8 cellular contexts compared by ENCODE assay signal in genomic region chr5:76715484-76715733, GRCh38. TPM values are rescaled to one million over a fixed set of nuclear protein-coding genes. Genes with fewer than 3 reads are reported as not detected.
DNase-seq lines count a peak whose midpoint lies in the region; ATAC-seq and TF ChIP-seq lines count a peak whose summit lies in the region.

No MANE protein-coding gene starts in this region.

- H3K9me3 Mint-ChIP-seq in GM23338 = no peaks in the 10 kb centered on the region
- H3K9me3 Mint-ChIP-seq in stimulated activated memory B cell treated with anti-CD40 and anti-IgM and Interleukin-4, amounts not matched to agents 10 μg/mL and 1 μg/mL and 100 μg/mL, for 72 hours = peaks cover 3% of the 10 kb centered on the region

- H3K4me1 Mint-ChIP-seq in GM23338 (peaks cover 16% of the 10 kb centered on the region), T-helper 17 cell (peaks cover 19% of the 10 kb centered on the region)
- peaks cover 36% of the 10 kb centered on the region for H3K4me1 Mint-ChIP-seq in stimulated activated memory B cell treated with anti-CD40 and anti-IgM and Interleukin-4, amounts not matched to agents 10 μg/mL and 1 μg/mL and 100 μg/mL, for 72 hours

- H3K4me3 ChIP-seq in AG04450 (ENCODE audit: low read depth, low read length) (peak overlapping the region; percentile 97), GM23338 (peak overlapping the region; percentile 93)

- H3K27ac Mint-ChIP-seq in GM23338 (no peak overlapping the region), T-helper 17 cell (no peak overlapping the region)
- H3K27ac Mint-ChIP-seq in stimulated activated memory B cell treated with anti-CD40 and anti-IgM and Interleukin-4, amounts not matched to agents 10 μg/mL and 1 μg/mL and 100 μg/mL, for 72 hours = no peak overlapping the region

- TF ChIP-seq CTCF in AG04450 (IDR thresholded peaks at IDR 0.05; ENCODE audit: low read depth, low read length) (no peak; the same call in 1 of the 2 replicates), GM23338 (conservative IDR thresholded peaks at IDR 0.05; ENCODE audit: low read depth in 2 of 2) (no peak)

- POLR2A ChIA-PET in AG04450 (lab: Yijun Ruan, JAX) = interaction anchor here (0.7 to 1.0 kb wide), 2 partner anchors 37 to 59 kb away, joined by 3 read pairs; no protein-coding TSS in a partner anchor

- peak overlapping the region; percentile 94 for H3K4me2 ChIP-seq in GM23338

- peak overlapping the region; percentile 100 for H2AFZ ChIP-seq in GM23338

- no peak for ATAC-seq in GM23338
- no peak for ATAC-seq in T-helper 17 cell
- peak; percentile 14 for ATAC-seq in stimulated activated memory B cell treated with anti-CD40 and anti-IgM and Interleukin-4, amounts not matched to agents 10 μg/mL and 1 μg/mL and 100 μg/mL, for 72 hours

- H3K9me3 ChIP-seq in AG04450 (ENCODE audit: control insufficient read depth, insufficient read depth, low read length) (peaks cover 7% of the 10 kb centered on the region; the same call in 1 of the 2 replicates), T-helper 17 cell (ENCODE audit: control insufficient read depth, low read length, poor library complexity, severe bottlenecking) (no peaks in the 10 kb centered on the region)

- H3K36me3 ChIP-seq in GM23338 (ENCODE audit: insufficient read depth) = no peaks in the 10 kb centered on the region

- H3K4me1 ChIP-seq in GM23338 (ENCODE audit: insufficient read depth) = peaks cover 13% of the 10 kb centered on the region

- H3K27me3 ChIP-seq in AG04450 (ENCODE audit: control insufficient read depth, insufficient read depth, low read length) (no peaks in the 10 kb centered on the region), GM23338 (ENCODE audit: insufficient read depth) (peaks cover 37% of the 10 kb centered on the region)

- H3K27ac ChIP-seq in AG04450 (ENCODE audit: low read depth, low read length) (peak overlapping the region; percentile 57), GM23338 (ENCODE audit: low read depth) (no peak overlapping the region)

- H3K36me3 Mint-ChIP-seq in GM23338 (ENCODE audit: low read depth) (no peaks in the 10 kb centered on the region; the same call in 2 of the 3 replicates), T-helper 17 cell (ENCODE audit: low read depth) (no peaks in the 10 kb centered on the region)
- H3K36me3 Mint-ChIP-seq in stimulated activated memory B cell treated with anti-CD40 and anti-IgM and Interleukin-4, amounts not matched to agents 10 μg/mL and 1 μg/mL and 100 μg/mL, for 72 hours = no peaks in the 10 kb centered on the region

- CTCF ChIA-PET in AG04450 (lab: Charles Lee) = interaction anchor here (0.6 to 3.3 kb wide), 12 partner anchors 9 to 1001 kb away, joined by 3 to 11 read pairs (median 4); no protein-coding TSS in a partner anchor

- peaks cover 30% of the 10 kb centered on the region for H3K79me2 ChIP-seq in GM23338 (replicated peaks; ENCODE audit: insufficient read depth)

- H3K4me3 Mint-ChIP-seq in GM23338 = peak overlapping the region; percentile 86
- peak overlapping the region; percentile 91 for H3K4me3 Mint-ChIP-seq in T-helper 17 cell
- peak overlapping the region; percentile 78 for H3K4me3 Mint-ChIP-seq in stimulated activated memory B cell treated with anti-CD40 and anti-IgM and Interleukin-4, amounts not matched to agents 10 μg/mL and 1 μg/mL and 100 μg/mL, for 72 hours

- DNase-seq in AG04450 (ENCODE audit: low read depth, low spot score) (no peak), GM23338 (ENCODE audit: low spot score) (no peak), T-helper 17 cell (no peak), hepatic stellate cell (ENCODE audit: low spot score) (peak; percentile 37), SHP77 treated with DMSO at 0.1 percent for 48 hours (lab: John Stamatoyannopoulos, UW) (no peak), NCI-H1694 (lab: John Stamatoyannopoulos, UW) (no peak), cerebellum (ENCODE audit: low spot score) (no peak)

- H3K27me3 Mint-ChIP-seq in GM23338 (ENCODE audit: insufficient read depth, low read depth, poor library complexity) (peaks cover 41% of the 10 kb centered on the region), T-helper 17 cell (peaks cover 14% of the 10 kb centered on the region)
- H3K27me3 Mint-ChIP-seq in stimulated activated memory B cell treated with anti-CD40 and anti-IgM and Interleukin-4, amounts not matched to agents 10 μg/mL and 1 μg/mL and 100 μg/mL, for 72 hours = peaks cover 69% of the 10 kb centered on the region

- peaks cover 10% of the 10 kb centered on the region; the same call in 1 of the 2 replicates for H4K20me1 ChIP-seq in GM23338 (replicated peaks; ENCODE audit: insufficient read depth)

- H3K9me2 ChIP-seq in GM23338 (ENCODE audit: insufficient read depth) = no peaks in the 10 kb centered on the region

- H3F3A ChIP-seq in GM23338 (replicated peaks; ENCODE audit: low read depth) = 0 out of 2 replicates have a peak, but pooled peaks cover 4% of the 10 kb centered on the region

TF ChIP-seq in GM23338, 12 proteins besides CTCF, POLR2A, EP300 and RAD21:
- TF ChIP-seq EZH2 (IDR thresholded peaks at IDR 0.05; ENCODE audit: low read depth, unreplicated experiment) (peak; percentile 32), NANOG (IDR thresholded peaks at IDR 0.05; ENCODE audit: borderline replicate concordance) (no peak)

RNA-seq across cellular contexts. Expression of gene F2R, which starts 0.5 kb away (rescaled TPM):
- polyA plus RNA-seq in AG04450 (2011; rRNA removed) (289 and 324 TPM in 2 replicates), GM23338 (2016; fragmentation: Nextera tagmentation; extraction: Ambion mirVana) (12.8 and 15.0 TPM in 2 replicates)
- polyA minus RNA-seq in AG04450 (2011; rRNA and poly(A)+ RNA removed) = 188 and 199 TPM in 2 replicates
- total RNA-seq in GM23338 (2014; rRNA removed; shearing (Covaris generic)) = 20.3 and 26.0 TPM in 2 replicates
- total RNA-seq in T-helper 17 cell (10 to 100 TPM in 1 of 2 donors, 1 to 10 TPM in 1; 3.6 to 20.4 TPM), cerebellum (28.3 TPM)
